ENCODE assay signal across 9 cellular contexts in the genomic region with DNA sequence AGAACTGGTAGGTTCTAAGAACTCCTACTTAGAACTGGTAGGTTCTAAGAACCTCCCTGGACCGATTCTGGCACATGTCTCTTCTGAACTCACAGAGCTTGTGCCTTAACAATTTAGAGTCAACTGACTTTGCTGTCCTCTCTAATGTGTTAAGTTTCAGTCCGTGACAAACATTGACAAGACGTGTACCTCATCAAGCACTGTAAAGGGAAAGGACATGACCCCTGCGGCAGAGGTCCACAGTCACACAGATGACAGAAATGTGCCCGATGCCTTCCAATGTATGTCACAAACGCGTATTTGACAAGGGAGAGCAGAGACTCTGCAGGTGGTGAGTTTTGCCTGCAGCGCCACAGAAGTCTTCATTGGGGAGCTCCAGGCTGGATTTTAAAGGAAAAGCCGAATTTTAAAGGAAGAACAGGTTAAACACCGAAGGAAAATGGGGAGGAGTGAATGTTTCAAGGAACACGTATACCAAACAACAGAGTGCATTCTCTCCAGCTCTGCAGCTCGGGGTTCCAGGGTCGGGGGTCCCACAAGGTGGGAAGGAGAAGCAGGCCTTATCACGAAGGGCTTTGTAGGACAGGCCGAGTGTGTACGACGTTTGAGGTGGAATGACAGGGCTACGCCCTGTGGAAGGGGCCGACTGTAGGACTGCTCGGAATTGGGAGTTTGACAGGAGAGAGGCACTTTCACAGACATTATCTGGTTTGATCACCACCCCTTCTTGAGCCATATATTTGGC.
DNase-seq lines count a peak whose midpoint lies in the region; ATAC-seq lines count a peak whose summit lies in the region.
"Had no signal": no experiment of that assay in that cellular context is flagged by ENCODE, and none has a peak within 500 bp of the region (broad histone marks: within the 10 kb centered on the region; RNA-seq: fewer than 3 reads in every experiment).

No MANE protein-coding gene starts in this region.

- H3K9me3 ChIP-seq in muscle layer of duodenum (ENCODE audit: control insufficient read depth in 1 of 2, low read length in 2 of 2): no peaks in the 10 kb centered on the region

- H3K27ac ChIP-seq in ACC112 (ENCODE audit: low read depth, low read length) (peak overlapping the region; percentile 100), caudate nucleus (ENCODE audit: low read depth, low read length) (peak overlapping the region; percentile 87), muscle layer of duodenum (ENCODE audit: low read length) (peak overlapping the region; percentile 40)

- H2AFZ ChIP-seq in ACC112 (ENCODE audit: low read length, unreplicated experiment): no peak overlapping the region

- H3K4me1 ChIP-seq in ACC112 (ENCODE audit: control insufficient read depth, insufficient read depth, low read length, unreplicated experiment) (peaks cover 88% of the 10 kb centered on the region), muscle layer of duodenum (ENCODE audit: control insufficient read depth in 1 of 2, insufficient read depth in 2 of 2, low read length in 2 of 2) (peaks cover 8 to 14% of the 10 kb centered on the region in 2 donors)

- H3K4me3 ChIP-seq in ACC112 (ENCODE audit: low read depth, low read length) (no peak overlapping the region), muscle layer of duodenum (ENCODE audit: low read depth in 1 of 2, low read length in 2 of 2) (no peak overlapping the region)

- peaks cover 86% of the 10 kb centered on the region for H3K79me2 ChIP-seq in ACC112 (ENCODE audit: control insufficient read depth, insufficient read depth, low read length, unreplicated experiment)

- H3K27me3 ChIP-seq in ACC112 (ENCODE audit: insufficient read depth, low read length) (no peaks in the 10 kb centered on the region), muscle layer of duodenum (ENCODE audit: low read depth, low read length) (no peaks in the 10 kb centered on the region)

- H3K36me3 ChIP-seq in ACC112 (ENCODE audit: insufficient read depth, low read length) (peaks cover 32% of the 10 kb centered on the region), muscle layer of duodenum (ENCODE audit: control insufficient read depth in 1 of 2, insufficient read depth in 2 of 2, low read length in 2 of 2) (peaks cover 9 to 42% of the 10 kb centered on the region in 2 donors)

- ATAC-seq in HG02840 (IDR thresholded peaks at IDR 0.05; ENCODE audit: low FRiP score, unreplicated experiment) (no peak), GM19395 (IDR thresholded peaks at IDR 0.05; ENCODE audit: unreplicated experiment) (no peak), GM18867 (IDR thresholded peaks at IDR 0.05; ENCODE audit: unreplicated experiment) (no peak)

- DNase-seq in LHCN-M2 (ENCODE audit: low read depth): peak; percentile 48
- no peak for DNase-seq in caudate nucleus (lab: John Stamatoyannopoulos, UW)
- no peak for DNase-seq in MV-4-11 (lab: John Stamatoyannopoulos, UW)
- DNase-seq: DMS 273 treated with DMSO at 0.1 percent for 48 hours had no signal

Comparison
In these comparisons a context has a peak if more than half of its experiments do, and no peak if none do; other contexts are left out.
1. H3K27ac ChIP-seq: peak in every context shown above with its lines; median percentile 100 in ACC112; 87 in caudate nucleus; 40 in muscle layer of duodenum.